Comparison of ENCODE assay signal across 12 cellular contexts in genomic region chr6:52394251-52394666, GRCh38.
A peak's percentile ranks its signal among the peaks of the same experiment; 100 is the strongest.
DNase-seq lines count a peak whose midpoint lies in the region; ATAC-seq and FAIRE-seq lines count a peak whose summit lies in the region.
"Had no signal": no experiment of that assay in that cellular context is flagged by ENCODE, and none has a peak within 500 bp of the region (broad histone marks: within the 10 kb centered on the region; RNA-seq: fewer than 3 reads in every experiment).

No MANE protein-coding gene starts in this region.

- peaks cover 4 to 18% of the 10 kb centered on the region in 2 donors for H3K9me3 Mint-ChIP-seq in effector memory CD8-positive, alpha-beta T cell

- peak; percentile 62 for ATAC-seq in GM18873 (IDR thresholded peaks at IDR 0.05; ENCODE audit: low FRiP score, unreplicated experiment)
- peak; percentile 58 for ATAC-seq in GM21717 (IDR thresholded peaks at IDR 0.05; ENCODE audit: unreplicated experiment)
- peak; percentile 63 for ATAC-seq in HG03439 (IDR thresholded peaks at IDR 0.05; ENCODE audit: unreplicated experiment)
- peak; percentile 27 for ATAC-seq in effector memory CD8-positive, alpha-beta T cell (replicated peaks)
- ATAC-seq: esophagus mucosa had no signal

- H3K27ac Mint-ChIP-seq in effector memory CD8-positive, alpha-beta T cell, result peak overlapping the region; percentile 89 to 96

- H3K4me3 Mint-ChIP-seq in effector memory CD8-positive, alpha-beta T cell, result peak overlapping the region; percentile 51 to 56

- H3K4me1 Mint-ChIP-seq in effector memory CD8-positive, alpha-beta T cell (ENCODE audit: low read depth in 2 of 2), result peaks cover 76 to 87% of the 10 kb centered on the region in 2 donors

- no peak for DNase-seq in effector memory CD8-positive, alpha-beta T cell
- no peak for DNase-seq in NCI-H524 treated with DMSO at 0.1 percent for 48 hours (lab: John Stamatoyannopoulos, UW)
- DNase-seq in RKO (ENCODE audit: low spot score), result no peak
- DNase-seq in pons (ENCODE audit: low spot score), result no peak
- DNase-seq in HTR-8/SVneo (ENCODE audit: insufficient read length, low spot score), result no peak
- DNase-seq: activated gamma-delta T cell treated with Interleukin-2 at 50 U/mL for 16 hours, SJCRH30 had no signal

- H3K36me3 Mint-ChIP-seq in effector memory CD8-positive, alpha-beta T cell (ENCODE audit: insufficient read depth), result peaks cover 26% of the 10 kb centered on the region

- FAIRE-seq in HTR-8/SVneo (lab: Jason Lieb, UNC), result no peak
- FAIRE-seq: G401.6 had no signal

- no peaks in the 10 kb centered on the region for H3K27me3 Mint-ChIP-seq in effector memory CD8-positive, alpha-beta T cell
